In the genomic region with DNA sequence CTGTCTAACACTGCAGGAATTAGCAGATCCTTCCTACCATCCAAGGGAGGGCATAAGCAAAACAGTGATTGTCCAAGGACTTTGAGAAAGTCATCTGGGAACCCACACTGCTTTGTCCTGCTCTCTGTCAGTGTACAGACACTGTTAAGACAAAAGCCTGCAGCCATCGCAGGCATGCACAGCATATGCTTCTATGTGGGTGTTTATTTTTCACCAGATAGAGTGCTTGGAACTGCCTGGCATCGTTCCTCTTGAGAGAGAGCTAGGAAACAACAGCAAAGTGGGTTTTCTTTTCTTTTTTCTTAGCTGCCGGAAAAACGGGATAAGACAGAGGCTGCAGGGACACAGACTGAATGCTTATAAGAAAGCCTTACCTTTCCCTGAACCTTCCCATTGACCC, we compare ENCODE assay signal across 21 cellular contexts.
"Had no signal": no experiment of that assay in that cellular context is flagged by ENCODE, and none has a peak within 500 bp of the region (broad histone marks: within the 10 kb centered on the region; RNA-seq: fewer than 3 reads in every experiment).

No MANE protein-coding gene starts in this region.

- H3K27me3 ChIP-seq: brain microvascular endothelial cell, colonic mucosa had no signal

- H3K27ac ChIP-seq: brain microvascular endothelial cell, colonic mucosa, epithelial cell of prostate had no signal

- H3K9me3 ChIP-seq: colonic mucosa had no signal

- H3K4me1 ChIP-seq: colonic mucosa had no signal

- DNase-seq: activated CD4-positive, alpha-beta memory T cell treated with anti-CD3 and anti-CD28 coated beads, Interleukin-2, amount 10 ng/mL, durations not matched to agents 7 days and 5 days; activated CD4-positive, alpha-beta T cell treated with anti-CD3 and anti-CD28 coated beads for 1 hour; activated CD4-positive, alpha-beta T cell treated with anti-CD3 and anti-CD28 coated beads for 4 hours; activated CD4-positive, alpha-beta T cell treated with anti-CD3 and anti-CD28 coated beads, Interleukin-2, amount 10 ng/mL, durations not matched to agents 7 days and 5 days; activated CD4-positive, alpha-beta T cell treated with anti-CD3 and anti-CD28 coated beads, Interleukin-2, amount 50 U/mL, for 4 hours; activated CD8-positive, alpha-beta memory T cell treated with anti-CD3 and anti-CD28 coated beads, Interleukin-2, amount 50 U/mL, for 48 hours; activated gamma-delta T cell; activated naive CD4-positive, alpha-beta T cell; activated naive CD4-positive, alpha-beta T cell treated with anti-CD3 and anti-CD28 coated beads, Interleukin-2, amount 10 ng/mL, durations not matched to agents 7 days and 5 days; activated naive CD8-positive, alpha-beta T cell treated with anti-CD3 and anti-CD28 coated beads, Interleukin-2, amount 10 ng/mL, durations not matched to agents 7 days and 5 days; activated T-cell treated with anti-CD3 and anti-CD28 coated beads for 4 hours; activated T-cell treated with anti-CD3 and anti-CD28 coated beads, Interleukin-2, amount 50 U/mL, for 24 hours; activated T-cell treated with anti-CD3 and anti-CD28 coated beads, Interleukin-2, amount 50 U/mL, for 72 hours; brain microvascular endothelial cell; colonic mucosa; effector CD8-positive, alpha-beta T cell; foreskin fibroblast; T-helper 2 cell had no signal

- H3K4me3 Mint-ChIP-seq: activated CD4-positive, alpha-beta memory T cell treated with anti-CD3 and anti-CD28 coated beads, Interleukin-2, amount 10 ng/mL, durations not matched to agents 7 days and 5 days; activated CD4-positive, alpha-beta T cell treated with anti-CD3 and anti-CD28 coated beads, Interleukin-2, amount 10 ng/mL, durations not matched to agents 7 days and 5 days; activated naive CD4-positive, alpha-beta T cell treated with anti-CD3 and anti-CD28 coated beads, Interleukin-2, amount 10 ng/mL, durations not matched to agents 7 days and 5 days; activated naive CD8-positive, alpha-beta T cell treated with anti-CD3 and anti-CD28 coated beads, Interleukin-2, amount 10 ng/mL, durations not matched to agents 7 days and 5 days; activated T-cell treated with anti-CD3 and anti-CD28 coated beads, Interleukin-2, amount 50 U/mL, for 24 hours; activated T-cell treated with anti-CD3 and anti-CD28 coated beads, Interleukin-2, amount 50 U/mL, for 72 hours; central memory CD8-positive, alpha-beta T cell had no signal

- ATAC-seq: activated naive CD4-positive, alpha-beta T cell treated with anti-CD3 and anti-CD28 coated beads, Interleukin-2, amount 50 U/mL, for 72 hours; activated T-cell treated with anti-CD3 and anti-CD28 coated beads, Interleukin-2, amount 50 U/mL, for 72 hours had no signal

- H3K27ac Mint-ChIP-seq: activated CD4-positive, alpha-beta memory T cell treated with anti-CD3 and anti-CD28 coated beads, Interleukin-2, amount 10 ng/mL, durations not matched to agents 7 days and 5 days; activated CD4-positive, alpha-beta T cell treated with anti-CD3 and anti-CD28 coated beads, Interleukin-2, amount 10 ng/mL, durations not matched to agents 7 days and 5 days; activated naive CD4-positive, alpha-beta T cell treated with anti-CD3 and anti-CD28 coated beads, Interleukin-2, amount 10 ng/mL, durations not matched to agents 7 days and 5 days; activated naive CD4-positive, alpha-beta T cell treated with anti-CD3 and anti-CD28 coated beads, Interleukin-2, amount 50 U/mL, for 72 hours; activated naive CD8-positive, alpha-beta T cell treated with anti-CD3 and anti-CD28 coated beads, Interleukin-2, amount 10 ng/mL, durations not matched to agents 7 days and 5 days; activated T-cell treated with anti-CD3 and anti-CD28 coated beads, Interleukin-2, amount 50 U/mL, for 24 hours; activated T-cell treated with anti-CD3 and anti-CD28 coated beads, Interleukin-2, amount 50 U/mL, for 72 hours had no signal

- H3K27me3 Mint-ChIP-seq: activated naive CD4-positive, alpha-beta T cell treated with anti-CD3 and anti-CD28 coated beads, Interleukin-2, amount 10 ng/mL, durations not matched to agents 7 days and 5 days had no signal

- H3K4me1 Mint-ChIP-seq: activated CD4-positive, alpha-beta memory T cell treated with anti-CD3 and anti-CD28 coated beads, Interleukin-2, amount 10 ng/mL, durations not matched to agents 7 days and 5 days; activated CD4-positive, alpha-beta T cell treated with anti-CD3 and anti-CD28 coated beads, Interleukin-2, amount 10 ng/mL, durations not matched to agents 7 days and 5 days; activated naive CD4-positive, alpha-beta T cell treated with anti-CD3 and anti-CD28 coated beads, Interleukin-2, amount 10 ng/mL, durations not matched to agents 7 days and 5 days; activated naive CD8-positive, alpha-beta T cell treated with anti-CD3 and anti-CD28 coated beads, Interleukin-2, amount 10 ng/mL, durations not matched to agents 7 days and 5 days; central memory CD8-positive, alpha-beta T cell had no signal

- H3K9me3 Mint-ChIP-seq: activated CD4-positive, alpha-beta memory T cell treated with anti-CD3 and anti-CD28 coated beads, Interleukin-2, amount 10 ng/mL, durations not matched to agents 7 days and 5 days; activated CD4-positive, alpha-beta T cell treated with anti-CD3 and anti-CD28 coated beads, Interleukin-2, amount 10 ng/mL, durations not matched to agents 7 days and 5 days; activated naive CD4-positive, alpha-beta T cell treated with anti-CD3 and anti-CD28 coated beads, Interleukin-2, amount 10 ng/mL, durations not matched to agents 7 days and 5 days; activated naive CD8-positive, alpha-beta T cell treated with anti-CD3 and anti-CD28 coated beads, Interleukin-2, amount 10 ng/mL, durations not matched to agents 7 days and 5 days; activated T-cell treated with anti-CD3 and anti-CD28 coated beads, Interleukin-2, amount 50 U/mL, for 72 hours; central memory CD8-positive, alpha-beta T cell had no signal

- H3K36me3 Mint-ChIP-seq: activated naive CD4-positive, alpha-beta T cell treated with anti-CD3 and anti-CD28 coated beads, Interleukin-2, amount 10 ng/mL, durations not matched to agents 7 days and 5 days; activated naive CD4-positive, alpha-beta T cell treated with anti-CD3 and anti-CD28 coated beads, Interleukin-2, amount 50 U/mL, for 72 hours; activated naive CD8-positive, alpha-beta T cell treated with anti-CD3 and anti-CD28 coated beads, Interleukin-2, amount 10 ng/mL, durations not matched to agents 7 days and 5 days had no signal

- H3K4me3 ChIP-seq: colonic mucosa had no signal

- H3K36me3 ChIP-seq: brain microvascular endothelial cell, colonic mucosa had no signal
